21 cellular contexts compared by ENCODE assay signal in genomic region chr10:43692051-43692825, GRCh38. TPM values are rescaled to one million over a fixed set of nuclear protein-coding genes. Genes with fewer than 3 reads are reported as not detected.
DNase-seq lines count a peak whose midpoint lies in the region; ATAC-seq and TF ChIP-seq lines count a peak whose summit lies in the region.
"Had no signal": no experiment of that assay in that cellular context is flagged by ENCODE, and none has a peak within 500 bp of the region (broad histone marks: within the 10 kb centered on the region; RNA-seq: fewer than 3 reads in every experiment).

No MANE protein-coding gene starts in this region.

- no peak for TF ChIP-seq POLR2A in body of pancreas (IDR thresholded peaks at IDR 0.05)

- ATAC-seq in left cardiac atrium (no peak), body of pancreas (no peak), right cardiac atrium (peak; percentile 36 to 47)
- ATAC-seq: stimulated activated effector memory CD8-positive, alpha-beta T cell treated with anti-CD3 and anti-CD28 coated beads, Interleukin-12 subunit alpha, Interleukin-12 subunit beta, amount 100 ng/mL, for 72 hours had no signal

- WGBS in body of pancreas, 2 donors = 55 to 62% methylated on average over 10 of the region's 10 CpGs
- WGBS in right cardiac atrium = 73% methylated on average over 10 of the region's 10 CpGs

- H3K27me3 ChIP-seq in left ventricle myocardium inferior (ENCODE audit: low read depth) = no peaks in the 10 kb centered on the region
- H3K27me3 ChIP-seq in body of pancreas = no peaks in the 10 kb centered on the region
- H3K27me3 ChIP-seq in right cardiac atrium (ENCODE audit: control insufficient read depth, insufficient read depth) = no peaks in the 10 kb centered on the region
- H3K27me3 ChIP-seq: transverse colon had no signal

- H3K9me3 ChIP-seq in left ventricle myocardium inferior (replicated peaks) (no peaks in the 10 kb centered on the region), body of pancreas (no peaks in the 10 kb centered on the region), right cardiac atrium (ENCODE audit: control insufficient read depth, low read length) (no peaks in the 10 kb centered on the region)
- H3K9me3 ChIP-seq: HAP-1, transverse colon had no signal

- intact Hi-C loops in left ventricle myocardium inferior (cut with micrococcal nuclease) = loop anchor here (10.0 kb wide), 1 partner anchor 163 kb away; no protein-coding TSS in a partner anchor
- intact Hi-C loops in left cardiac atrium (cut with DNase I) = loop anchor here (5.0 to 10.0 kb wide), 4 partner anchors 173 to 695 kb away; partner anchors contain the start of gene CXCL12 (in 1 of the 2)
- intact Hi-C loops in body of pancreas (cut with DNase I) = loop anchor here (10.0 kb wide), 1 partner anchor 93 kb away; no protein-coding TSS in a partner anchor
- intact Hi-C loops in right cardiac atrium (cut with DNase I) = loop anchor here in 2 of 4 donors (5.0 to 10.0 kb wide), 4 partner anchors 133 to 355 kb away; no protein-coding TSS in a partner anchor

- H3K36me3 ChIP-seq in left ventricle myocardium inferior (no peaks in the 10 kb centered on the region), body of pancreas (replicated peaks in 1 of 2; ENCODE audit: insufficient read depth in 1 of 2, low read depth in 2 of 2) (no peaks in the 10 kb centered on the region)
- H3K36me3 ChIP-seq: HAP-1, transverse colon, WERI-Rb-1 had no signal

- no peak overlapping the region for H3K4me3 ChIP-seq in left ventricle myocardium inferior
- H3K4me3 ChIP-seq in body of pancreas = no peak overlapping the region
- no peak overlapping the region for H3K4me3 ChIP-seq in right cardiac atrium (ENCODE audit: low read length)
- H3K4me3 ChIP-seq: HAP-1, transverse colon had no signal

- TF ChIP-seq CTCF in left ventricle myocardium inferior (IDR thresholded peaks at IDR 0.05; ENCODE audit: borderline replicate concordance) (no peak), body of pancreas (IDR thresholded peaks at IDR 0.05) (no peak)

- H3K4me1 ChIP-seq in left ventricle myocardium inferior = peaks cover 39% of the 10 kb centered on the region
- peaks cover 21% of the 10 kb centered on the region for H3K4me1 ChIP-seq in body of pancreas
- H3K4me1 ChIP-seq in right cardiac atrium (ENCODE audit: control insufficient read depth, insufficient read depth, low read length) = no peaks in the 10 kb centered on the region

- H3K27ac ChIP-seq in left ventricle myocardium inferior (replicated peaks) (peak overlapping the region; percentile 95), body of pancreas (no peak overlapping the region), right cardiac atrium (ENCODE audit: low read length) (no peak overlapping the region)
- H3K27ac ChIP-seq: epithelial cell of prostate, transverse colon, WERI-Rb-1 had no signal

- DNase-seq in left ventricle myocardium inferior (no peak), left cardiac atrium (no peak), body of pancreas (peak in 3 of 4 donors; percentile 18 to 61 (median 38)), right cardiac atrium (no peak), AG08396 (ENCODE audit: low spot score) (no peak), NCI-H146 (lab: John Stamatoyannopoulos, UW) (no peak), HPDE6-E6E7 (ENCODE audit: extremely low spot score) (no peak), hepatic stellate cell (ENCODE audit: low spot score) (no peak)
- DNase-seq: activated CD4-positive, alpha-beta T cell treated with anti-CD3 and anti-CD28 coated beads, Interleukin-2, amount 50 U/mL, for 4 hours; activated naive CD4-positive, alpha-beta T cell treated with Interleukin-2 at 50 U/mL for 16 hours; head of caudate nucleus; immature natural killer cell; mammary epithelial cell; NCI-H1092; NCI-H526; SIG-M5; transverse colon; WERI-Rb-1 had no signal

RNA-seq across cellular contexts. Expression of gene ZNF32, which starts 43.6 kb away (rescaled TPM):
- total RNA-seq in left ventricle myocardium inferior (45.1 TPM), left cardiac atrium (10 to 100 TPM; 41.3 to 41.6 TPM), body of pancreas (10 to 100 TPM; 31.6 to 47.5 TPM), right cardiac atrium (10 to 100 TPM; 47.2 to 65.4 (median 54.4) TPM)
- polyA plus RNA-seq in right cardiac atrium = 86.3 TPM

Comparison
In these comparisons a context has a peak if more than half of its experiments do, and no peak if none do; other contexts are left out.
1. ATAC-seq: peak in right cardiac atrium (2 of 2); none in left cardiac atrium (0 of 2) and body of pancreas (single experiment).
2. DNase-seq: peak in body of pancreas (3 of 4); none in left ventricle myocardium inferior (single experiment), left cardiac atrium (single experiment), right cardiac atrium (0 of 3), AG08396 (single experiment), NCI-H146 (single experiment), HPDE6-E6E7 (single experiment) and hepatic stellate cell (single experiment).